In genomic region chr3:10471337-10471721, GRCh38 we compare ENCODE assay signal across 14 cellular contexts. TPM values are rescaled to one million over a fixed set of nuclear protein-coding genes. Genes with fewer than 3 reads are reported as not detected.
DNase-seq lines count a peak whose midpoint lies in the region; ATAC-seq and TF ChIP-seq lines count a peak whose summit lies in the region.
"Had no signal": no experiment of that assay in that cellular context is flagged by ENCODE, and none has a peak within 500 bp of the region (broad histone marks: within the 10 kb centered on the region; RNA-seq: fewer than 3 reads in every experiment).

No MANE protein-coding gene starts in this region.

- no peak overlapping the region for H3K4me3 ChIP-seq in fibroblast of pulmonary artery (replicated peaks; ENCODE audit: low read depth, low read length)

- H3K27ac Mint-ChIP-seq in activated naive CD4-positive, alpha-beta T cell treated with anti-CD3 and anti-CD28 coated beads for 36 hours, result no peak overlapping the region
- H3K27ac Mint-ChIP-seq: B cell had no signal

- H3K4me1 Mint-ChIP-seq in activated naive CD4-positive, alpha-beta T cell treated with anti-CD3 and anti-CD28 coated beads for 36 hours (ENCODE audit: low read depth), result peaks cover 5% of the 10 kb centered on the region
- H3K4me1 Mint-ChIP-seq: B cell had no signal

- no peak for TF ChIP-seq CTCF in fibroblast of pulmonary artery (IDR thresholded peaks at IDR 0.05; ENCODE audit: low read length, missing control alignments)

- no peak for TF ChIP-seq POLR2A in GM18505 (IDR thresholded peaks at IDR 0.05; ENCODE audit: borderline replicate concordance, extremely low read depth, insufficient read depth, insufficient read length)

- H3K4me3 Mint-ChIP-seq in activated naive CD4-positive, alpha-beta T cell treated with anti-CD3 and anti-CD28 coated beads for 36 hours, result no peak overlapping the region
- H3K4me3 Mint-ChIP-seq: B cell had no signal

- peak; percentile 9 for DNase-seq in activated naive CD4-positive, alpha-beta T cell treated with anti-CD3 and anti-CD28 coated beads for 36 hours
- DNase-seq in activated naive CD4-positive, alpha-beta T cell (lab: John Stamatoyannopoulos, UW), result no peak
- DNase-seq in NCI-H2227 (lab: John Stamatoyannopoulos, UW; ENCODE audit: unreplicated experiment) (peak; percentile 68), fibroblast of pulmonary artery (ENCODE audit: low read depth) (peak; percentile 11), putamen (ENCODE audit: low spot score) (peak; percentile 77), sciatic nerve (ENCODE audit: low spot score) (no peak), SW 1271 (lab: John Stamatoyannopoulos, UW) (no peak)
- DNase-seq: activated T-cell treated with anti-CD3 and anti-CD28 coated beads, Interleukin-2, amount 50 U/mL, for 1 hour; NCI-H1930; T1000 had no signal

- CTCF ChIA-PET in activated naive CD4-positive, alpha-beta T cell treated with anti-CD3 and anti-CD28 coated beads for 36 hours (lab: Charles Lee), result no interaction called here

- intact Hi-C loops in activated naive CD4-positive, alpha-beta T cell treated with anti-CD3 and anti-CD28 coated beads for 36 hours (cut with micrococcal nuclease), result no loop called here
- intact Hi-C loops in sciatic nerve (cut with DNase I), result no loop called here

- peaks cover 4% of the 10 kb centered on the region for H3K27me3 Mint-ChIP-seq in activated naive CD4-positive, alpha-beta T cell treated with anti-CD3 and anti-CD28 coated beads for 36 hours (ENCODE audit: low read depth)

- no peaks in the 10 kb centered on the region for H3K9me3 Mint-ChIP-seq in activated naive CD4-positive, alpha-beta T cell treated with anti-CD3 and anti-CD28 coated beads for 36 hours

- ATAC-seq in GM18505 (IDR thresholded peaks at IDR 0.05; ENCODE audit: unreplicated experiment), result no peak
- no peak for ATAC-seq in sciatic nerve
- ATAC-seq: Panc1 had no signal

- no peaks in the 10 kb centered on the region for H3K36me3 Mint-ChIP-seq in activated naive CD4-positive, alpha-beta T cell treated with anti-CD3 and anti-CD28 coated beads for 36 hours (ENCODE audit: low read depth)

RNA-seq across cellular contexts. Expression of gene ATP2B2, which starts 34.1 kb away (rescaled TPM):
- total RNA-seq in activated naive CD4-positive, alpha-beta T cell treated with anti-CD3 and anti-CD28 coated beads for 36 hours, result not detected
- 1.4 TPM for total RNA-seq in sciatic nerve
- total RNA-seq: B cell, kidney epithelial cell had no signal

Comparison
In these comparisons a context has a peak if more than half of its experiments do, and no peak if none do; other contexts are left out.
1. DNase-seq: peak in activated naive CD4-positive, alpha-beta T cell treated with anti-CD3 and anti-CD28 coated beads for 36 hours (single experiment), NCI-H2227 (single experiment), fibroblast of pulmonary artery (single experiment) and putamen (single experiment); none in activated naive CD4-positive, alpha-beta T cell (0 of 4), sciatic nerve (single experiment) and SW 1271 (0 of 2).